In genomic region chr19:51986309-51987291, GRCh38 we compare ENCODE assay signal across 8 cellular contexts. TPM values are rescaled to one million over a fixed set of nuclear protein-coding genes. Genes with fewer than 3 reads are reported as not detected.
DNase-seq lines count a peak whose midpoint lies in the region; ATAC-seq and TF ChIP-seq lines count a peak whose summit lies in the region.

Gene ZNF350 (minus strand): TSS chr19:51986840. CDS start chr19:51974360, 12,480 bp downstream.

- peak within 1 kb of the TSS; percentile 72 for H3K4me2 ChIP-seq in mammary epithelial cell (ENCODE audit: insufficient read depth, low read depth, low read length)

- WGBS in mammary epithelial cell (ENCODE audit: low coverage, missing lambda C conversion rate), result 4% methylated on average over 33 of the region's 33 CpGs

- H3K4me3 ChIP-seq in GM12864 (ENCODE audit: low read depth, low read length), result peak within 1 kb of the TSS; percentile 60
- peak within 1 kb of the TSS; percentile 69 to 84 (median 84) for H3K4me3 ChIP-seq in mammary epithelial cell (replicated peaks in 1 of 3; ENCODE audit: insufficient read depth in 1 of 3, low read depth in 2 of 3, low read length in 3 of 3)
- H3K4me3 ChIP-seq in iPS-18c (ENCODE audit: insufficient read depth, low read depth, low read length), result peak within 1 kb of the TSS; percentile 72
- peak within 1 kb of the TSS; percentile 97 to 100 (median 99) for H3K4me3 ChIP-seq in skeletal muscle tissue (ENCODE audit: low read length in 3 of 3)

- dilution Hi-C loops in mammary epithelial cell (cut with HindIII; ENCODE audit: low sequenced_read_pairs), result loop anchor here (5.0 kb wide), 1 partner anchor 36 kb away; no protein-coding TSS in a partner anchor

- H3K27ac ChIP-seq in VCaP (peak within 1 kb of the TSS; percentile 99), mammary epithelial cell (ENCODE audit: insufficient read depth, low read depth, low read length) (peak within 1 kb of the TSS; percentile 64), skeletal muscle tissue (ENCODE audit: low read depth, low read length) (peak within 1 kb of the TSS; percentile 73)

- BruUV-seq in mammary epithelial cell (replicated peaks; lab: Mats Ljungman, UMichigan), result TSS peak; percentile 44

- DNase-seq in GM12864 (ENCODE audit: low read depth) (peak; percentile 93), NCI-H2107 (lab: John Stamatoyannopoulos, UW) (peak; percentile 68), mammary epithelial cell (peak; percentile 93)

- intact Hi-C loops in mammary epithelial cell (cut with micrococcal nuclease), result loop anchor here (2.0 kb wide), 1 partner anchor 60 kb away; the partner anchor contains the start of gene ZNF613

- peak within 1 kb of the TSS; percentile 95 for H2AFZ ChIP-seq in mammary epithelial cell (ENCODE audit: low read depth, low read length)

- TF ChIP-seq CTCF in GM12864 (IDR thresholded peaks at IDR 0.05; ENCODE audit: low read depth, low read length, missing control alignments), result no peak
- no peak for TF ChIP-seq CTCF in VCaP (conservative IDR thresholded peaks at IDR 0.05)
- no peak for TF ChIP-seq CTCF in mammary epithelial cell (conservative IDR thresholded peaks at IDR 0.05 in 1 of 2, IDR thresholded peaks at IDR 0.05 in 1 of 2; ENCODE audit: extremely low read depth in 1 of 2, insufficient read depth in 1 of 2, low read depth in 1 of 2, low read length in 2 of 2)

- peaks cover 3% of the 10 kb centered on the region for H3K4me1 ChIP-seq in mammary epithelial cell (ENCODE audit: insufficient read depth, low read length)
- H3K4me1 ChIP-seq in skeletal muscle tissue (ENCODE audit: control insufficient read depth in 3 of 3, insufficient read depth in 3 of 3, low read length in 3 of 3), result peaks cover 0 to 12% (median 3%) of the 10 kb centered on the region in 3 donors

- H3K27me3 ChIP-seq in mammary epithelial cell (ENCODE audit: insufficient read depth, low read length) (no peaks in the 10 kb centered on the region), skeletal muscle tissue (ENCODE audit: control insufficient read depth in 3 of 3, insufficient read depth in 3 of 3, low read length in 3 of 3) (no peaks in the 10 kb centered on the region)

- in situ Hi-C loops in mammary epithelial cell (cut with MboI; ENCODE audit: low sequenced_read_pairs in 2 of 2), result no loop called here

- H3K36me3 ChIP-seq in mammary epithelial cell (ENCODE audit: insufficient read depth, low read length) (no peaks in the 10 kb centered on the region), skeletal muscle tissue (ENCODE audit: control insufficient read depth in 3 of 3, insufficient read depth in 3 of 3, low read length in 3 of 3) (peaks cover 3 to 7% (median 7%) of the 10 kb centered on the region in 3 donors)

- ATAC-seq in HG02852 (IDR thresholded peaks at IDR 0.05; ENCODE audit: unreplicated experiment) (peak; percentile 68), GM21360 (IDR thresholded peaks at IDR 0.05; ENCODE audit: unreplicated experiment) (no peak)

- CTCF ChIA-PET in mammary epithelial cell (lab: Charles Lee; ENCODE audit: low non-redundant PET), result no interaction called here

- H3K9ac ChIP-seq in mammary epithelial cell (ENCODE audit: insufficient read depth, low read length), result peak within 1 kb of the TSS; percentile 87
- peak within 1 kb of the TSS; percentile 91 to 97 (median 94) for H3K9ac ChIP-seq in skeletal muscle tissue (ENCODE audit: low read depth in 1 of 3, low read length in 3 of 3)

- H3K9me3 ChIP-seq in mammary epithelial cell (replicated peaks; ENCODE audit: insufficient read depth, low read length), result peaks cover 16% of the 10 kb centered on the region
- H3K9me3 ChIP-seq in iPS-18c (ENCODE audit: control insufficient read depth, insufficient read depth, low read length), result no peaks in the 10 kb centered on the region
- peaks cover 6 to 21% (median 12%) of the 10 kb centered on the region in 3 donors for H3K9me3 ChIP-seq in skeletal muscle tissue (ENCODE audit: control insufficient read depth in 3 of 3, low read length in 3 of 3)

- H3K79me2 ChIP-seq in mammary epithelial cell (ENCODE audit: insufficient read depth, low read length), result peaks cover 42% of the 10 kb centered on the region

- no peaks in the 10 kb centered on the region for H4K20me1 ChIP-seq in mammary epithelial cell (ENCODE audit: insufficient read depth, low read length)

RNA-seq across cellular contexts. Expression of gene ZNF350, which starts in this region (rescaled TPM):
- 1 to 10 TPM; 7.7 to 8.8 TPM for total RNA-seq in mammary epithelial cell
- polyA plus RNA-seq in mammary epithelial cell, result 3.0 TPM
- polyA minus RNA-seq in mammary epithelial cell, result not detected
- total RNA-seq in skeletal muscle tissue, result 10.4 TPM
